8 cellular contexts compared by ENCODE assay signal in genomic region chr7:121530251-121531174, GRCh38.
DNase-seq lines count a peak whose midpoint lies in the region; ATAC-seq and TF ChIP-seq lines count a peak whose summit lies in the region.

No MANE protein-coding gene starts in this region.

- no CpG with 5 or more reads among the region's 4 CpGs for WGBS in neuronal stem cell (ENCODE audit: extremely low coverage in 2 of 2, insufficient read length in 2 of 2, insufficient replicate concordance in 1 of 2), 2 donors

- H3K4ac ChIP-seq in neuronal stem cell (ENCODE audit: low read length): no peak overlapping the region

- H2BK5ac ChIP-seq in neuronal stem cell (ENCODE audit: low read length): no peak overlapping the region

- H3K23ac ChIP-seq in neuronal stem cell (ENCODE audit: low read depth, low read length, poor library complexity): no peak overlapping the region

- no peak overlapping the region for H4K8ac ChIP-seq in neuronal stem cell (ENCODE audit: low read depth, low read length)

- H3K4me3 ChIP-seq in choroid plexus epithelial cell (ENCODE audit: low read depth, low read length): no peak overlapping the region
- H3K4me3 ChIP-seq in neuronal stem cell (ENCODE audit: low read length in 2 of 2): no peak overlapping the region

- H4K91ac ChIP-seq in neuronal stem cell (ENCODE audit: low read depth, low read length, poor library complexity): no peak overlapping the region

- H3K9me3 ChIP-seq in neuronal stem cell (replicated peaks in 1 of 2; ENCODE audit: control insufficient read depth in 2 of 2, insufficient read depth in 1 of 2, low read depth in 1 of 2, low read length in 2 of 2): no peaks in the 10 kb centered on the region

- no peak overlapping the region for H3K27ac ChIP-seq in neuronal stem cell (replicated peaks; ENCODE audit: low read length)

- no peak overlapping the region for H2AK5ac ChIP-seq in neuronal stem cell (ENCODE audit: low read depth, low read length)

- ATAC-seq in Right ventricle myocardium superior (ENCODE audit: poor library complexity) (peak; percentile 82), HG03045 (IDR thresholded peaks at IDR 0.05; ENCODE audit: unreplicated experiment) (peak; percentile 99), SK-N-SH treated with all-trans-retinoic acid at 6 μM for 48 hours (peak; percentile 93)

- H3K36me3 ChIP-seq in neuronal stem cell (replicated peaks in 1 of 2; ENCODE audit: control insufficient read depth in 2 of 2, insufficient read depth in 2 of 2, low read length in 2 of 2): no peaks in the 10 kb centered on the region

- H2BK15ac ChIP-seq in neuronal stem cell (ENCODE audit: low read length): no peak overlapping the region

- DNase-seq in Right ventricle myocardium superior: no peak
- DNase-seq in cardiac septum (ENCODE audit: low spot score): no peak
- DNase-seq in choroid plexus epithelial cell (ENCODE audit: low read depth): peak; percentile 98
- DNase-seq in neuronal stem cell (ENCODE audit: low spot score): no peak
- no peak for DNase-seq in NCI-H2227 treated with DMSO at 0.1 percent for 48 hours (lab: John Stamatoyannopoulos, UW)
- DNase-seq in SK-N-DZ (ENCODE audit: low spot score): no peak

- no peak overlapping the region for H2BK120ac ChIP-seq in neuronal stem cell (ENCODE audit: low read depth, low read length)

- no peak overlapping the region for H3K4me2 ChIP-seq in neuronal stem cell (ENCODE audit: insufficient read depth, low read length, poor library complexity, severe bottlenecking)

- H3K18ac ChIP-seq in neuronal stem cell (ENCODE audit: low read length): no peak overlapping the region

- no peak overlapping the region for H2BK12ac ChIP-seq in neuronal stem cell (ENCODE audit: low read length)

- no peaks in the 10 kb centered on the region for H3K79me1 ChIP-seq in neuronal stem cell (ENCODE audit: low read depth, low read length)

- no peak overlapping the region for H3K9ac ChIP-seq in neuronal stem cell (ENCODE audit: low read depth, low read length, poor library complexity)

- no peaks in the 10 kb centered on the region for H3K27me3 ChIP-seq in neuronal stem cell (ENCODE audit: control insufficient read depth in 3 of 3, insufficient read depth in 3 of 3, low read depth in 1 of 3, low read length in 3 of 3)

- peaks cover 0 to 5% of the 10 kb centered on the region in 2 donors for H3K4me1 ChIP-seq in neuronal stem cell (ENCODE audit: control insufficient read depth in 2 of 2, insufficient read depth in 1 of 2, low read depth in 1 of 2, low read length in 2 of 2)

- H2AFZ ChIP-seq in neuronal stem cell (ENCODE audit: low read length): peak overlapping the region; percentile 41

- intact Hi-C loops in Right ventricle myocardium superior (cut with DNase I) (no loop called here), cardiac septum (cut with DNase I) (no loop called here)

- H3K14ac ChIP-seq in neuronal stem cell (ENCODE audit: low read length): no peak overlapping the region

- no peak for TF ChIP-seq CTCF in choroid plexus epithelial cell (conservative IDR thresholded peaks at IDR 0.05; ENCODE audit: low read depth, low read length)

TF ChIP-seq in SK-N-SH treated with all-trans-retinoic acid at 6 μM for 48 hours, 23 proteins besides CTCF, POLR2A, EP300 and RAD21:
- TF ChIP-seq ISL1 (CRISPR knock-in tag; IDR thresholded peaks at IDR 0.05): peak; percentile 75
- TF ChIP-seq ESRRG (CRISPR knock-in tag; IDR thresholded peaks at IDR 0.05): no peak
- no peak for TF ChIP-seq RARB (CRISPR knock-in tag; IDR thresholded peaks at IDR 0.05)
- 0 out of 2 replicates have a peak, but pooled peaks have one; percentile 34 for TF ChIP-seq OSR1 (CRISPR knock-in tag; IDR thresholded peaks at IDR 0.05)
- TF ChIP-seq TOX (CRISPR knock-in tag; IDR thresholded peaks at IDR 0.05; ENCODE audit: borderline replicate concordance): peak; percentile 56
